13 cellular contexts compared by ENCODE assay signal in genomic region chr7:39507866-39508551, GRCh38. TPM values are rescaled to one million over a fixed set of nuclear protein-coding genes. Genes with fewer than 3 reads are reported as not detected.
A peak's percentile ranks its signal among the peaks of the same experiment; 100 is the strongest.
DNase-seq lines count a peak whose midpoint lies in the region; ATAC-seq and TF ChIP-seq lines count a peak whose summit lies in the region.
"Had no signal": no experiment of that assay in that cellular context is flagged by ENCODE, and none has a peak within 500 bp of the region (broad histone marks: within the 10 kb centered on the region; RNA-seq: fewer than 3 reads in every experiment).

No MANE protein-coding gene starts in this region.

- WGBS in aorta, 2 donors, result 83 to 86% methylated on average over 8 of the region's 8 CpGs

- no peaks in the 10 kb centered on the region for H3K36me3 ChIP-seq in left lung
- H3K36me3 ChIP-seq in aorta (ENCODE audit: control insufficient read depth in 1 of 2, insufficient read depth in 2 of 2, low read length in 1 of 2), result no peaks in the 10 kb centered on the region
- H3K36me3 ChIP-seq: adrenal gland, Peyer's patch had no signal

- POLR2A ChIA-PET in MCF 10A (lab: Yijun Ruan, JAX), result no interaction called here

- H3K27me3 ChIP-seq in left lung (no peaks in the 10 kb centered on the region), aorta (ENCODE audit: control insufficient read depth in 1 of 2, insufficient read depth in 2 of 2, low read length in 1 of 2) (no peaks in the 10 kb centered on the region)
- H3K27me3 ChIP-seq: adrenal gland, Peyer's patch had no signal

- H3K4me3 ChIP-seq in left lung (no peak overlapping the region), aorta (ENCODE audit: low read length in 2 of 2) (no peak overlapping the region)
- H3K4me3 ChIP-seq: adrenal gland, Peyer's patch had no signal

- ATAC-seq in GM18861 (IDR thresholded peaks at IDR 0.05; ENCODE audit: unreplicated experiment), result peak; percentile 66
- peak; percentile 52 for ATAC-seq in GM21786 (IDR thresholded peaks at IDR 0.05; ENCODE audit: unreplicated experiment)
- ATAC-seq in left lung, result peak; percentile 79
- ATAC-seq in GM19463 (IDR thresholded peaks at IDR 0.05; ENCODE audit: unreplicated experiment), result no peak
- ATAC-seq in aorta (ENCODE audit: low FRiP score), result no peak

- H3K4me1 ChIP-seq in left lung (peaks cover 0 to 5% of the 10 kb centered on the region in 2 donors), aorta (ENCODE audit: control insufficient read depth in 1 of 2, insufficient read depth in 2 of 2, low read length in 2 of 2) (no peaks in the 10 kb centered on the region)
- H3K4me1 ChIP-seq: adrenal gland, Peyer's patch had no signal

- peaks cover 14% of the 10 kb centered on the region for H3K27me3 Mint-ChIP-seq in MCF 10A (ENCODE audit: insufficient read depth, unreplicated experiment)
- H3K27me3 Mint-ChIP-seq in activated T-helper 1 cell treated with anti-CD3 and anti-CD28 coated beads, Interleukin-12 subunit alpha, Interleukin-12 subunit beta, Interleukin-2, Interleukin-4 antibody, amounts not matched to agents 30 ng/mL and 10 ng/mL and 1 ng/mL, durations not matched to agents 14 hours and 24 hours and 36 hours (ENCODE audit: insufficient read depth), result peaks cover 4% of the 10 kb centered on the region

- H3K27ac ChIP-seq in left lung (no peak overlapping the region), aorta (ENCODE audit: low read depth in 1 of 2, low read length in 2 of 2) (no peak overlapping the region)
- H3K27ac ChIP-seq: adrenal gland, Peyer's patch had no signal

- intact Hi-C loops in left lung (cut with DNase I) (no loop called here), MCF 10A (cut with micrococcal nuclease) (no loop called here), aorta (cut with DNase I) (no loop called here)
- intact Hi-C loops in activated T-helper 1 cell treated with anti-CD3 and anti-CD28 coated beads, Interleukin-12 subunit alpha, Interleukin-12 subunit beta, Interleukin-2, Interleukin-4 antibody, amounts not matched to agents 30 ng/mL and 10 ng/mL and 1 ng/mL, durations not matched to agents 14 hours and 24 hours and 36 hours (cut with micrococcal nuclease), result no loop called here

- no peaks in the 10 kb centered on the region for H3K9me3 ChIP-seq in left lung
- H3K9me3 ChIP-seq in aorta (ENCODE audit: control insufficient read depth, low read length), result no peaks in the 10 kb centered on the region
- H3K9me3 ChIP-seq: adrenal gland, Peyer's patch had no signal

- no peaks in the 10 kb centered on the region for H3K9me3 Mint-ChIP-seq in MCF 10A (ENCODE audit: unreplicated experiment)
- H3K9me3 Mint-ChIP-seq in activated T-helper 1 cell treated with anti-CD3 and anti-CD28 coated beads, Interleukin-12 subunit alpha, Interleukin-12 subunit beta, Interleukin-2, Interleukin-4 antibody, amounts not matched to agents 30 ng/mL and 10 ng/mL and 1 ng/mL, durations not matched to agents 14 hours and 24 hours and 36 hours, result peaks cover 3% of the 10 kb centered on the region

- TF ChIP-seq CTCF in left lung (IDR thresholded peaks at IDR 0.05) (no peak), MCF 10A (IDR thresholded peaks at IDR 0.05; ENCODE audit: unreplicated experiment) (no peak)

- CTCF ChIA-PET in MCF 10A (lab: Yijun Ruan, JAX), result interaction anchor here (0.6 to 1.0 kb wide), 2 partner anchors 12 to 17 kb away, joined by 3 read pairs; no protein-coding TSS in a partner anchor

- no peak overlapping the region for H3K4me3 Mint-ChIP-seq in MCF 10A (ENCODE audit: unreplicated experiment)
- no peak overlapping the region for H3K4me3 Mint-ChIP-seq in activated T-helper 1 cell treated with anti-CD3 and anti-CD28 coated beads, Interleukin-12 subunit alpha, Interleukin-12 subunit beta, Interleukin-2, Interleukin-4 antibody, amounts not matched to agents 30 ng/mL and 10 ng/mL and 1 ng/mL, durations not matched to agents 14 hours and 24 hours and 36 hours

- H3K27ac Mint-ChIP-seq in MCF 10A (ENCODE audit: low read depth, unreplicated experiment), result no peak overlapping the region
- H3K27ac Mint-ChIP-seq in activated T-helper 1 cell treated with anti-CD3 and anti-CD28 coated beads, Interleukin-12 subunit alpha, Interleukin-12 subunit beta, Interleukin-2, Interleukin-4 antibody, amounts not matched to agents 30 ng/mL and 10 ng/mL and 1 ng/mL, durations not matched to agents 14 hours and 24 hours and 36 hours, result no peak overlapping the region

- DNase-seq in NCI-H2029 treated with DMSO at 0.1 percent for 48 hours (lab: John Stamatoyannopoulos, UW), result peak; percentile 94
- peak in 1 of 2 donors; percentile 68 for DNase-seq in left lung
- DNase-seq in MCF 10A (ENCODE audit: unreplicated experiment), result no peak
- DNase-seq in activated T-helper 1 cell treated with anti-CD3 and anti-CD28 coated beads, Interleukin-12 subunit alpha, Interleukin-12 subunit beta, Interleukin-2, Interleukin-4 antibody, amounts not matched to agents 30 ng/mL and 10 ng/mL and 1 ng/mL, durations not matched to agents 14 hours and 24 hours and 36 hours (ENCODE audit: low spot score), result no peak
- no peak for DNase-seq in aorta
- DNase-seq: activated CD4-positive, alpha-beta T cell treated with anti-CD3 and anti-CD28 coated beads for 1 hour; Calu3; MV-4-11; Peyer's patch had no signal

- H3K36me3 Mint-ChIP-seq in MCF 10A (ENCODE audit: insufficient read depth, unreplicated experiment), result no peaks in the 10 kb centered on the region
- H3K36me3 Mint-ChIP-seq in activated T-helper 1 cell treated with anti-CD3 and anti-CD28 coated beads, Interleukin-12 subunit alpha, Interleukin-12 subunit beta, Interleukin-2, Interleukin-4 antibody, amounts not matched to agents 30 ng/mL and 10 ng/mL and 1 ng/mL, durations not matched to agents 14 hours and 24 hours and 36 hours (ENCODE audit: low read depth), result peaks cover 2% of the 10 kb centered on the region

- no TSS peak for BruUV-seq in MCF 10A (replicated peaks; lab: Mats Ljungman, UMichigan)

- H3K4me1 Mint-ChIP-seq in MCF 10A (ENCODE audit: insufficient read depth, unreplicated experiment), result no peaks in the 10 kb centered on the region
- peaks cover 11% of the 10 kb centered on the region for H3K4me1 Mint-ChIP-seq in activated T-helper 1 cell treated with anti-CD3 and anti-CD28 coated beads, Interleukin-12 subunit alpha, Interleukin-12 subunit beta, Interleukin-2, Interleukin-4 antibody, amounts not matched to agents 30 ng/mL and 10 ng/mL and 1 ng/mL, durations not matched to agents 14 hours and 24 hours and 36 hours (ENCODE audit: low read depth)

RNA-seq across cellular contexts. Expression of gene YAE1, which starts 58.2 kb away (rescaled TPM):
- 10 to 100 TPM; 16.8 to 19.7 TPM for total RNA-seq in left lung
- 34.7 and 37.6 TPM in 2 replicates for total RNA-seq in MCF 10A (2022)
- total RNA-seq in activated T-helper 1 cell treated with anti-CD3 and anti-CD28 coated beads, Interleukin-12 subunit alpha, Interleukin-12 subunit beta, Interleukin-2, Interleukin-4 antibody, amounts not matched to agents 30 ng/mL and 10 ng/mL and 1 ng/mL, durations not matched to agents 14 hours and 24 hours and 36 hours, result 10.4 and 12.1 TPM in 2 replicates
- 10 to 100 TPM; 14.6 to 20.8 TPM for total RNA-seq in aorta
- polyA plus RNA-seq in aorta, result 10 to 100 TPM; 15.8 to 21.4 TPM

Comparison
In these comparisons a context has a peak if more than half of its experiments do, and no peak if none do; other contexts are left out.
1. ATAC-seq: peak in GM18861 (single experiment), GM21786 (single experiment) and left lung (single experiment); none in GM19463 (single experiment) and aorta (single experiment).